ENCODE assay signal across 17 cellular contexts in the genomic region with DNA sequence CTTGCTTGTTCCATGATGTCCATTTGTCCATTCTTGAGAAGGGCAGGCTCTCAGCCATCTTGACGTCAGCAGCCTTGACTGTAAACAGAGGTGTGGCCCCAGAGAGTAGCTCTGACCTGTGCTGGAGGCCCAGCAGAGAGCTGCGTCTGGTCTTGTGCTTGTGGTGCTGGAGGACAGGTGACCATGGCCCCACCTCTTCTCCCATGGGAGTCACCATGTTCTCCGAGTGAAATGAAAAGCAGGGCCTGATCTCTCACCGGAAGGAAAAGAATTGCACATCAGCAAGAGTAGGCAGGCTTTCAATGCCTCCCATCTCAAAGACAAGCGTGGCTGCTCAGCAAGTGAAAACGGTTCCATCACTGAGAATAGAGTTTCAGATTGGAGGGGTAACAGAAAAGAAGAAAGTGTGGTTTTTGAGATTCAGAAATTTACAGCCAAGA. TPM values are rescaled to one million over a fixed set of nuclear protein-coding genes. Genes with fewer than 3 reads are reported as not detected.
A peak's percentile ranks its signal among the peaks of the same experiment; 100 is the strongest.
DNase-seq lines count a peak whose midpoint lies in the region; ATAC-seq and TF ChIP-seq lines count a peak whose summit lies in the region.
"Had no signal": no experiment of that assay in that cellular context is flagged by ENCODE, and none has a peak within 500 bp of the region (broad histone marks: within the 10 kb centered on the region; RNA-seq: fewer than 3 reads in every experiment).

No MANE protein-coding gene starts in this region.

- TF ChIP-seq POLR2A in body of pancreas (IDR thresholded peaks at IDR 0.05) = peak in 1 of 3 donors; percentile 31

- peak overlapping the region in 3 of 4 donors; percentile 5 to 73 (median 56) for H3K27ac ChIP-seq in body of pancreas
- H3K27ac ChIP-seq: neural progenitor cell, SK-N-MC had no signal

- DNase-seq in COLO668 (lab: John Stamatoyannopoulos, UW; ENCODE audit: unreplicated experiment) (peak; percentile 18), NCI-H2029 treated with DMSO at 0.1 percent for 48 hours (lab: John Stamatoyannopoulos, UW) (peak; percentile 73), body of pancreas (peak; percentile 61 to 79 (median 70)), GM19240 (ENCODE audit: insufficient read length, low spot score) (no peak), COR-L47 (lab: John Stamatoyannopoulos, UW) (no peak), NCI-H1436 (lab: John Stamatoyannopoulos, UW) (no peak)
- DNase-seq: activated T-cell treated with anti-CD3 and anti-CD28 coated beads, Interleukin-2, amount 50 U/mL, for 72 hours; CD8-positive, alpha-beta T cell; dermis blood vessel endothelial cell; H7; NCI-H2171 treated with DMSO at 0.1 percent for 48 hours had no signal

- H3K9me3 ChIP-seq in body of pancreas = no peaks in the 10 kb centered on the region
- H3K9me3 ChIP-seq: right atrium auricular region had no signal

- no peaks in the 10 kb centered on the region for H3K27me3 ChIP-seq in body of pancreas
- H3K27me3 ChIP-seq: neural progenitor cell, right atrium auricular region had no signal

- intact Hi-C loops in body of pancreas (cut with DNase I) = no loop called here

- peaks cover 39% of the 10 kb centered on the region for H3K4me1 ChIP-seq in body of pancreas
- H3K4me1 ChIP-seq: neural progenitor cell had no signal

- H3K4me3 ChIP-seq in body of pancreas = no peak overlapping the region
- H3K4me3 ChIP-seq: neural progenitor cell, right atrium auricular region, SK-N-MC had no signal

- WGBS in body of pancreas, 2 donors = 50 to 56% methylated on average over 6 of the region's 6 CpGs

- ATAC-seq in HG02678 (IDR thresholded peaks at IDR 0.05; ENCODE audit: unreplicated experiment) (peak; percentile 48), body of pancreas (peak; percentile 87), esophagus mucosa (no peak)
- ATAC-seq: activated T-cell treated with anti-CD3 and anti-CD28 coated beads, Interleukin-2, amount 50 U/mL, for 72 hours; CD8-positive, alpha-beta T cell had no signal

- no peak for TF ChIP-seq CTCF in body of pancreas (IDR thresholded peaks at IDR 0.05)

- no peaks in the 10 kb centered on the region for H3K36me3 ChIP-seq in body of pancreas (replicated peaks in 1 of 2; ENCODE audit: insufficient read depth in 1 of 2, low read depth in 2 of 2)
- H3K36me3 ChIP-seq: neural progenitor cell, right atrium auricular region had no signal

RNA-seq across cellular contexts. Expression of gene PARM1, which starts 11.5 kb away (rescaled TPM):
- total RNA-seq in body of pancreas (10 to 100 TPM; 21.0 to 28.7 TPM), esophagus mucosa (1.8 TPM)
- total RNA-seq: CD8-positive, alpha-beta T cell; G401 had no signal

Comparison
In these comparisons a context has a peak if more than half of its experiments do, and no peak if none do; other contexts are left out.
1. DNase-seq: peak in COLO668 (single experiment), NCI-H2029 treated with DMSO at 0.1 percent for 48 hours (single experiment) and body of pancreas (4 of 4); none in GM19240 (single experiment), COR-L47 (single experiment) and NCI-H1436 (single experiment).